In the genomic region with DNA sequence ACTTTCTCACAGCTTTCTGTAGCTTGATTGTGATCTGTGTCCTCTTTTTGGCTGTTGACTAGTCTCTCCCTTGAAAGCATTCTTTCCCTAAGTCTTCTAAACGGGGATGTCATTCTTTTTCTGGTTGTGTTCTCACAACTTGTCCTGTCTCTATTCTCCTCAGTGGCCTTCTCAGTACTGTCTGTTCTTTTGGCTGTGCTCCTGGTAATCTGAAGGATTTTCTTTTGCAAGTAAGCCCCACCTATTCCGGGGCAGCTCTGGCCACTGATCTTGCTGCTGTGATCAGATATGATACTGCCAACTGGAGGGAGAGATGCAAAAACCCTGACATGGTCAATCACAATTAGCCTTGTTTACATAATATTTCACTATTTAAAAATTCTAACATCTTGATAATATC, we compare ENCODE assay signal across 12 cellular contexts.
DNase-seq lines count a peak whose midpoint lies in the region; ATAC-seq and TF ChIP-seq lines count a peak whose summit lies in the region.
"Had no signal": no experiment of that assay in that cellular context is flagged by ENCODE, and none has a peak within 500 bp of the region (broad histone marks: within the 10 kb centered on the region; RNA-seq: fewer than 3 reads in every experiment).

No MANE protein-coding gene starts in this region.

- H3K36me3 ChIP-seq in CD4-positive, alpha-beta memory T cell (ENCODE audit: insufficient read depth, low read length) = peaks cover 59% of the 10 kb centered on the region
- H3K36me3 ChIP-seq in esophagus squamous epithelium (peaks cover 0 to 84% (median 2%) of the 10 kb centered on the region in 3 donors), prostate gland (no peaks in the 10 kb centered on the region), OCI-LY7 (ENCODE audit: insufficient read depth, low read length) (peaks cover 98% of the 10 kb centered on the region)

- H3K27ac ChIP-seq in CD4-positive, alpha-beta memory T cell (ENCODE audit: low read depth, low read length) = no peak overlapping the region
- peak overlapping the region in 3 of 4 donors; percentile 56 to 75 (median 62) for H3K27ac ChIP-seq in esophagus squamous epithelium
- H3K27ac ChIP-seq in prostate gland = peak overlapping the region; percentile 12 to 69
- H3K27ac ChIP-seq in OCI-LY7 (ENCODE audit: low read depth, low read length, poor library complexity, severe bottlenecking) = no peak overlapping the region

- no peaks in the 10 kb centered on the region for H3K9me3 ChIP-seq in CD4-positive, alpha-beta memory T cell (ENCODE audit: control insufficient read depth in 1 of 2, low read length in 2 of 2)
- no peaks in the 10 kb centered on the region for H3K9me3 ChIP-seq in esophagus squamous epithelium
- H3K9me3 ChIP-seq in prostate gland = no peaks in the 10 kb centered on the region
- no peaks in the 10 kb centered on the region for H3K9me3 ChIP-seq in OCI-LY7 (ENCODE audit: low read length)

- peaks cover 71 to 82% of the 10 kb centered on the region in 2 donors for H3K36me3 Mint-ChIP-seq in CD4-positive, alpha-beta memory T cell

- H3K9me2 ChIP-seq in OCI-LY7 (ENCODE audit: insufficient read depth, low read length) = no peaks in the 10 kb centered on the region

- no TSS peak for BruUV-seq in OCI-LY7 (replicated peaks; lab: Mats Ljungman, UMichigan)

- H4K20me1 ChIP-seq in OCI-LY7 (ENCODE audit: insufficient read depth, low read length) = no peaks in the 10 kb centered on the region; the same call in 1 of the 2 replicates

- TF ChIP-seq CTCF in esophagus squamous epithelium (IDR thresholded peaks at IDR 0.05) (no peak), prostate gland (IDR thresholded peaks at IDR 0.05) (no peak), OCI-LY7 (conservative IDR thresholded peaks at IDR 0.05; ENCODE audit: low read length) (no peak)

- H2AFZ ChIP-seq in OCI-LY7 (ENCODE audit: low read length) = no peak overlapping the region

- H3K4me3 ChIP-seq in CD4-positive, alpha-beta memory T cell (ENCODE audit: low read length in 2 of 2) = no peak overlapping the region
- H3K4me3 ChIP-seq in esophagus squamous epithelium (no peak overlapping the region), prostate gland (no peak overlapping the region), OCI-LY7 (ENCODE audit: low read depth, low read length, poor library complexity, severe bottlenecking) (no peak overlapping the region)

- no peaks in the 10 kb centered on the region for H3K27me3 ChIP-seq in CD4-positive, alpha-beta memory T cell (ENCODE audit: insufficient read depth, low read length)
- H3K27me3 ChIP-seq in esophagus squamous epithelium = no peaks in the 10 kb centered on the region
- no peaks in the 10 kb centered on the region for H3K27me3 ChIP-seq in prostate gland (replicated peaks; ENCODE audit: insufficient read depth)

- no peak for DNase-seq in CD4-positive, alpha-beta memory T cell
- peak; percentile 35 for DNase-seq in OCI-M1 (lab: John Stamatoyannopoulos, UW)
- no peak for DNase-seq in esophagus squamous epithelium (lab: John Stamatoyannopoulos, UW)
- peak; percentile 54 for DNase-seq in prostate gland (ENCODE audit: low spot score)
- DNase-seq in NOMO-1 treated with dmso at 0.1 percent for 144 hours (lab: John Stamatoyannopoulos, UW; ENCODE audit: unreplicated experiment) = no peak
- DNase-seq in OCI-LY7 (ENCODE audit: low spot score) = no peak
- DNase-seq: activated CD8-positive, alpha-beta memory T cell treated with anti-CD3 and anti-CD28 coated beads, Interleukin-2, amount 50 U/mL, for 48 hours; AML-193; stimulated activated CD4-positive, alpha-beta T cell treated with anti-CD3 and anti-CD28 coated beads, Interleukin-4, amount 100 ng/mL, for 24 hours had no signal

- H3K4me1 Mint-ChIP-seq in CD4-positive, alpha-beta memory T cell = peaks cover 4 to 14% (median 7%) of the 10 kb centered on the region in 4 donors

- no peaks in the 10 kb centered on the region for H3K79me2 ChIP-seq in OCI-LY7 (ENCODE audit: insufficient read depth, low read depth, low read length)

- peak overlapping the region in 5 of 7 donors; percentile 8 to 89 (median 39) for H3K27ac Mint-ChIP-seq in CD4-positive, alpha-beta memory T cell

- no peak for ATAC-seq in HG03469 (IDR thresholded peaks at IDR 0.05; ENCODE audit: unreplicated experiment)
- ATAC-seq: activated naive CD4-positive, alpha-beta T cell treated with anti-CD3 and anti-CD28 coated beads, Interleukin-2, amount 50 U/mL, for 72 hours had no signal

- H3K27me3 Mint-ChIP-seq in CD4-positive, alpha-beta memory T cell = no peaks in the 10 kb centered on the region
- H3K27me3 Mint-ChIP-seq: IgD-negative memory B cell had no signal

- no peaks in the 10 kb centered on the region for H3K9me3 Mint-ChIP-seq in CD4-positive, alpha-beta memory T cell
- H3K9me3 Mint-ChIP-seq: activated naive CD4-positive, alpha-beta T cell treated with anti-CD3 and anti-CD28 coated beads, Interleukin-2, amount 50 U/mL, for 72 hours; IgD-negative memory B cell had no signal

- H3K4me2 ChIP-seq in OCI-LY7 (ENCODE audit: low read length) = no peak overlapping the region

- CTCF ChIA-PET in CD4-positive, alpha-beta memory T cell (lab: Charles Lee; ENCODE audit: partially characterized antibody) = interaction anchor here (0.9 to 1.0 kb wide), 2 partner anchors 10 to 18 kb away, joined by 3 to 4 read pairs; no protein-coding TSS in a partner anchor
- CTCF ChIA-PET in OCI-LY7 (lab: Charles Lee; ENCODE audit: unreplicated experiment) = no interaction called here

- H3K4me3 Mint-ChIP-seq in CD4-positive, alpha-beta memory T cell = no peak overlapping the region
- H3K4me3 Mint-ChIP-seq: IgD-negative memory B cell had no signal

- no peak for TF ChIP-seq POLR2A in esophagus squamous epithelium (IDR thresholded peaks at IDR 0.05)
- no peak for TF ChIP-seq POLR2A in prostate gland (IDR thresholded peaks at IDR 0.05)

- intact Hi-C loops in CD4-positive, alpha-beta memory T cell (cut with micrococcal nuclease) = no loop called here
- intact Hi-C loops in esophagus squamous epithelium (cut with DNase I) = no loop called here
- intact Hi-C loops in prostate gland (cut with DNase I) = no loop called here
- intact Hi-C loops in OCI-LY7 (cut with micrococcal nuclease; ENCODE audit: unreplicated experiment) = no loop called here

- WGBS in esophagus squamous epithelium, 2 donors = 50 to 60% methylated on average over 2 of the region's 2 CpGs
- WGBS in prostate gland = 30% methylated on average over 2 of the region's 2 CpGs

- POLR2A ChIA-PET in CD4-positive, alpha-beta memory T cell (lab: Charles Lee; ENCODE audit: partially characterized antibody) = interaction anchor here (0.5 kb wide), 1 partner anchor 28 kb away, joined by 4 read pairs; no protein-coding TSS in a partner anchor
- POLR2A ChIA-PET in OCI-LY7 (lab: Charles Lee) = interaction anchor here (0.5 to 1.3 kb wide), 3 partner anchors 9 to 148 kb away, joined by 3 to 5 read pairs (median 5); no protein-coding TSS in a partner anchor

- H3K4me1 ChIP-seq in CD4-positive, alpha-beta memory T cell (ENCODE audit: insufficient read depth, low read length) = no peaks in the 10 kb centered on the region
- H3K4me1 ChIP-seq in esophagus squamous epithelium (no peaks in the 10 kb centered on the region), prostate gland (replicated peaks) (peaks cover 6% of the 10 kb centered on the region), OCI-LY7 (ENCODE audit: insufficient read depth, low read length, poor library complexity, severe bottlenecking) (no peaks in the 10 kb centered on the region)

Comparison
In these comparisons a context has a peak if more than half of its experiments do, and no peak if none do; other contexts are left out.
1. DNase-seq: peak in OCI-M1 (single experiment) and prostate gland (single experiment); none in CD4-positive, alpha-beta memory T cell (0 of 5), esophagus squamous epithelium (single experiment), NOMO-1 treated with dmso at 0.1 percent for 144 hours (single experiment) and OCI-LY7 (single experiment).
2. H3K27ac ChIP-seq: peak in esophagus squamous epithelium (3 of 4) and prostate gland (2 of 2); none in CD4-positive, alpha-beta memory T cell (single experiment) and OCI-LY7 (single experiment).